1 cellular context compared by ENCODE assay signal in genomic region chr4:168877779-168878491, GRCh38.
TF ChIP-seq lines count a peak whose summit lies in the region.

No MANE protein-coding gene starts in this region.

TF ChIP-seq in SK-N-SH treated with all-trans-retinoic acid at 6 μM for 48 hours, 23 proteins besides CTCF, POLR2A, EP300 and RAD21 (continued from another document):
- no peak for TF ChIP-seq POU6F1 (CRISPR knock-in tag; IDR thresholded peaks at IDR 0.05; ENCODE audit: borderline replicate concordance, low read depth)
